In the genomic region with DNA sequence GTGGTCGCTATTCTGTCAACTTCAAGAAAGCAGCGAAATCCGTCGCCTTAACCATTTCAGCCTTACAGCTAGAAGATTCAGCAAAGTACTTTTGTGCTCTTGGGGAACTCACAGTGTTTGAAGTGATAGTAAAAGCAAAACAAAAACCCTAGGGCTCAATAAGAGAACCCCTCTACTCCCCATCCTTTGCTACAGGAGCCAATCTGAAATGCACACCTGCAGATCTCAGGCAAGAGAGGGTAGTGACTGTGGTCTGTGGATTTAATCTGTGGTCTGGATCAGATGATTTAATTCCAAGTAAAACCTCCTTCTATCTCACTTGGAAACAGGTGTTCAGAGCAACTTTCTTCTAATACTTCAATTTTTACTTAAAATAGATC, we compare ENCODE assay signal across 11 cellular contexts.
DNase-seq lines count a peak whose midpoint lies in the region; TF ChIP-seq lines count a peak whose summit lies in the region.
"Had no signal": no experiment of that assay in that cellular context is flagged by ENCODE, and none has a peak within 500 bp of the region (broad histone marks: within the 10 kb centered on the region; RNA-seq: fewer than 3 reads in every experiment).

No MANE protein-coding gene starts in this region.

- CTCF ChIA-PET in activated naive CD4-positive, alpha-beta T cell treated with anti-CD3 and anti-CD28 coated beads, Interleukin-2, amount 10 ng/mL, durations not matched to agents 7 days and 5 days (lab: Charles Lee) = no interaction called here

- no peak for TF ChIP-seq CTCF in coronary artery (IDR thresholded peaks at IDR 0.05)
- TF ChIP-seq CTCF in glutamatergic neuron (IDR thresholded peaks at IDR 0.05; ENCODE audit: partially characterized antibody, unreplicated experiment) = no peak

- H3K27me3 Mint-ChIP-seq in activated naive CD4-positive, alpha-beta T cell treated with anti-CD3 and anti-CD28 coated beads, Interleukin-2, amount 10 ng/mL, durations not matched to agents 7 days and 5 days = no peaks in the 10 kb centered on the region
- no peaks in the 10 kb centered on the region for H3K27me3 Mint-ChIP-seq in glutamatergic neuron (ENCODE audit: unreplicated experiment)

- WGBS in urinary bladder = 71% methylated on average over 4 of the region's 4 CpGs

- no peaks in the 10 kb centered on the region for H3K9me3 Mint-ChIP-seq in activated naive CD4-positive, alpha-beta T cell treated with anti-CD3 and anti-CD28 coated beads, Interleukin-2, amount 10 ng/mL, durations not matched to agents 7 days and 5 days
- H3K9me3 Mint-ChIP-seq in glutamatergic neuron (ENCODE audit: unreplicated experiment) = no peaks in the 10 kb centered on the region

- peak overlapping the region; percentile 16 to 51 for H3K27ac ChIP-seq in coronary artery
- peak overlapping the region; percentile 16 for H3K27ac ChIP-seq in urinary bladder (ENCODE audit: low read depth)

- no peak overlapping the region for H3K4me3 ChIP-seq in coronary artery
- no peak overlapping the region for H3K4me3 ChIP-seq in urinary bladder (ENCODE audit: low read depth, low read length)

- no peaks in the 10 kb centered on the region for H3K36me3 ChIP-seq in urinary bladder (ENCODE audit: insufficient read depth)

- H3K36me3 Mint-ChIP-seq in activated naive CD4-positive, alpha-beta T cell treated with anti-CD3 and anti-CD28 coated beads, Interleukin-2, amount 10 ng/mL, durations not matched to agents 7 days and 5 days = peaks cover 1% of the 10 kb centered on the region
- no peaks in the 10 kb centered on the region for H3K36me3 Mint-ChIP-seq in glutamatergic neuron (ENCODE audit: unreplicated experiment)

- peaks cover 68% of the 10 kb centered on the region for H3K4me1 Mint-ChIP-seq in activated naive CD4-positive, alpha-beta T cell treated with anti-CD3 and anti-CD28 coated beads, Interleukin-2, amount 10 ng/mL, durations not matched to agents 7 days and 5 days
- no peaks in the 10 kb centered on the region for H3K4me1 Mint-ChIP-seq in glutamatergic neuron (ENCODE audit: low read depth, unreplicated experiment)

- H3K4me1 ChIP-seq in urinary bladder (ENCODE audit: insufficient read depth) = no peaks in the 10 kb centered on the region

- H3K4me3 Mint-ChIP-seq in activated naive CD4-positive, alpha-beta T cell treated with anti-CD3 and anti-CD28 coated beads, Interleukin-2, amount 10 ng/mL, durations not matched to agents 7 days and 5 days = peak overlapping the region; percentile 82
- no peak overlapping the region for H3K4me3 Mint-ChIP-seq in glutamatergic neuron (ENCODE audit: unreplicated experiment)

- H3K27ac Mint-ChIP-seq in activated naive CD4-positive, alpha-beta T cell treated with anti-CD3 and anti-CD28 coated beads, Interleukin-2, amount 10 ng/mL, durations not matched to agents 7 days and 5 days = peak overlapping the region; percentile 99
- no peak overlapping the region for H3K27ac Mint-ChIP-seq in glutamatergic neuron (ENCODE audit: unreplicated experiment)

- peak; percentile 55 for DNase-seq in activated naive CD4-positive, alpha-beta T cell treated with anti-CD3 and anti-CD28 coated beads, Interleukin-2, amount 10 ng/mL, durations not matched to agents 7 days and 5 days
- no peak for DNase-seq in activated naive CD4-positive, alpha-beta T cell treated with Interleukin-2 at 50 U/mL for 16 hours
- DNase-seq in KG1 (lab: John Stamatoyannopoulos, UW) = peak; percentile 70
- DNase-seq in coronary artery (ENCODE audit: low spot score) = no peak
- no peak for DNase-seq in COLO829 (ENCODE audit: low spot score)
- no peak for DNase-seq in glutamatergic neuron
- no peak for DNase-seq in iPS-NIHi7 (ENCODE audit: extremely low spot score)
- DNase-seq: activated CD4-positive, alpha-beta T cell treated with anti-CD3 and anti-CD28 coated beads for 1 hour; Karpas-422; NCI-H2029 had no signal

Comparison
In these comparisons a context has a peak if more than half of its experiments do, and no peak if none do; other contexts are left out.
1. DNase-seq: peak in activated naive CD4-positive, alpha-beta T cell treated with anti-CD3 and anti-CD28 coated beads, Interleukin-2, amount 10 ng/mL, durations not matched to agents 7 days and 5 days (single experiment) and KG1 (single experiment); none in activated naive CD4-positive, alpha-beta T cell treated with Interleukin-2 at 50 U/mL for 16 hours (single experiment), coronary artery (single experiment), COLO829 (single experiment), glutamatergic neuron (single experiment) and iPS-NIHi7 (single experiment).